8 cellular contexts compared by ENCODE assay signal in the genomic region with DNA sequence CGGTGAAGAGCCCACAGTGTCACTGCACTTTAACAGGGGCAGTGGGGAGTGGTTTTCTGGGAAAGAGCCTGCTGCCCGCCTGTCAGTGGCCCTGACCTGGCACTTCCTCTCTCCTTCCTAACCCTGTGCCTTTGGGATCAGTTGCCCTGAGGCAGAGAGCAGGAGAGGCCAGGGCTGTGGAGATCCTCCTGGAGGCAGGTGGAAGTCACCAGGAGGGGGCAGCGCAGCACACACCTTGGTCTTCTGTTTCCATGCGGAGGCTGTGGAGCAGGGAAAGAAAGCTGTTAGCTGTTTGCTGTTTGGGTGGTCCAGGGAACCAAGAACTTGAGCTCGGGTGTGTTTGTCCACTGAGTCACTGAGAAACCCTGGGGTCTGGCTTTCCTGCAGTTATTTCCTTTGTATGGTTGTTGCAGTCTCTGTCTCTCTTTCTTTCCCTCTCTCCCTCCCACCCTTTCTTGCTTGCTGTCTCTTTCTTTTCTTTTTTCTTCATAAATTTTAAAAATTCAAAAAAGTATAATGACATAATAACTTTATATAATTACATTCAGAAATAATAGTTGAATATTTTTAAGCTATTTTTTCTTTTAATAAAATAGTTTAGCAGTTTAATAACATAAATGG. TPM values are rescaled to one million over a fixed set of nuclear protein-coding genes. Genes with fewer than 3 reads are reported as not detected.
A peak's percentile ranks its signal among the peaks of the same experiment; 100 is the strongest.
DNase-seq lines count a peak whose midpoint lies in the region; ATAC-seq and TF ChIP-seq lines count a peak whose summit lies in the region.

No MANE protein-coding gene starts in this region.

- DNase-seq in NCI-H1694 (lab: John Stamatoyannopoulos, UW): peak; percentile 4
- DNase-seq in NCI-H1694 treated with DMSO at 0.1 percent for 48 hours (lab: John Stamatoyannopoulos, UW): no peak
- peak; percentile 57 to 72 for DNase-seq in SJCRH30
- DNase-seq in mammary epithelial cell: peak; percentile 51
- peak; percentile 93 for DNase-seq in islet precursor cell
- peak; percentile 32 to 43 for DNase-seq in stimulated activated CD4-positive, alpha-beta T cell treated with anti-CD3 and anti-CD28 coated beads, Interleukin-2, amount 100 ng/mL, for 48 hours
- DNase-seq in NCI-H1048 (lab: John Stamatoyannopoulos, UW): no peak

- H3K4me3 ChIP-seq in SJCRH30 (no peak overlapping the region), mammary epithelial cell (replicated peaks in 1 of 3; ENCODE audit: insufficient read depth in 1 of 3, low read depth in 2 of 3, low read length in 3 of 3) (no peak overlapping the region)

- no TSS peak for BruUV-seq in mammary epithelial cell (replicated peaks; lab: Mats Ljungman, UMichigan)

- peak; percentile 27 for ATAC-seq in HG03342 (IDR thresholded peaks at IDR 0.05; ENCODE audit: unreplicated experiment)

- no peaks in the 10 kb centered on the region for H3K9me3 ChIP-seq in SJCRH30 (replicated peaks)
- H3K9me3 ChIP-seq in mammary epithelial cell (replicated peaks; ENCODE audit: insufficient read depth, low read length): no peaks in the 10 kb centered on the region

- intact Hi-C loops in mammary epithelial cell (cut with micrococcal nuclease): loop anchor here (1.0 to 10.0 kb wide), 7 partner anchors 84 to 727 kb away; no protein-coding TSS in a partner anchor

- CTCF ChIA-PET in mammary epithelial cell (lab: Charles Lee; ENCODE audit: low non-redundant PET): interaction anchor here (0.6 to 1.0 kb wide), 5 partner anchors 18 to 561 kb away, joined by 3 to 10 read pairs (median 5); no protein-coding TSS in a partner anchor

- no peak overlapping the region for H3K4me2 ChIP-seq in mammary epithelial cell (ENCODE audit: insufficient read depth, low read depth, low read length)

- H3K27me3 ChIP-seq in SJCRH30 (peaks cover 7% of the 10 kb centered on the region; the same call in 1 of the 2 replicates), mammary epithelial cell (ENCODE audit: insufficient read depth, low read length) (peaks cover 1% of the 10 kb centered on the region)

- H3K4me1 ChIP-seq in SJCRH30: no peaks in the 10 kb centered on the region
- peaks cover 4% of the 10 kb centered on the region for H3K4me1 ChIP-seq in mammary epithelial cell (ENCODE audit: insufficient read depth, low read length)

- H3K9ac ChIP-seq in mammary epithelial cell (ENCODE audit: insufficient read depth, low read length): no peak overlapping the region

- no peaks in the 10 kb centered on the region for H3K79me2 ChIP-seq in mammary epithelial cell (ENCODE audit: insufficient read depth, low read length)

- dilution Hi-C loops in mammary epithelial cell (cut with HindIII; ENCODE audit: low sequenced_read_pairs): loop anchor here (5.0 kb wide), 1 partner anchor 90 kb away; no protein-coding TSS in a partner anchor

- TF ChIP-seq CTCF in mammary epithelial cell (conservative IDR thresholded peaks at IDR 0.05 in 1 of 2, IDR thresholded peaks at IDR 0.05 in 1 of 2; ENCODE audit: extremely low read depth in 1 of 2, insufficient read depth in 1 of 2, low read depth in 1 of 2, low read length in 2 of 2): peak; percentile 78 to 94

- no peak overlapping the region for H2AFZ ChIP-seq in mammary epithelial cell (ENCODE audit: low read depth, low read length)

- H3K36me3 ChIP-seq in SJCRH30 (no peaks in the 10 kb centered on the region), mammary epithelial cell (ENCODE audit: insufficient read depth, low read length) (no peaks in the 10 kb centered on the region)

- in situ Hi-C loops in mammary epithelial cell (cut with MboI; ENCODE audit: low sequenced_read_pairs in 2 of 2): loop anchor here (5.0 to 25.0 kb wide), 4 partner anchors 80 to 560 kb away; no protein-coding TSS in a partner anchor

- H3K27ac ChIP-seq in SJCRH30: no peak overlapping the region
- no peak overlapping the region for H3K27ac ChIP-seq in mammary epithelial cell (ENCODE audit: insufficient read depth, low read depth, low read length)

- no peaks in the 10 kb centered on the region for H4K20me1 ChIP-seq in mammary epithelial cell (ENCODE audit: insufficient read depth, low read length)

- 20% methylated on average over 5 of the region's 5 CpGs for WGBS in mammary epithelial cell (ENCODE audit: low coverage, missing lambda C conversion rate)

RNA-seq across cellular contexts. Expression of a gene that starts 28.1 kb away (rescaled TPM):
- total RNA-seq in SJCRH30 (2014; rRNA removed; shearing (Covaris generic)): under 0.01 TPM in 1 of 2 replicates, not detected in the other
- 1 to 10 TPM in 1 of 2 donors, under 1 TPM in 1; 0.07 to 1.5 TPM for total RNA-seq in mammary epithelial cell
- 0.07 TPM for polyA plus RNA-seq in mammary epithelial cell
- polyA minus RNA-seq in mammary epithelial cell: not detected

Comparison
In these comparisons a context has a peak if more than half of its experiments do, and no peak if none do; other contexts are left out.
1. DNase-seq: peak in NCI-H1694 (single experiment), SJCRH30 (2 of 2), mammary epithelial cell (single experiment), islet precursor cell (single experiment) and stimulated activated CD4-positive, alpha-beta T cell treated with anti-CD3 and anti-CD28 coated beads, Interleukin-2, amount 100 ng/mL, for 48 hours (2 of 2); none in NCI-H1694 treated with DMSO at 0.1 percent for 48 hours (single experiment) and NCI-H1048 (single experiment).